ENCODE assay signal across 8 cellular contexts in the genomic region with DNA sequence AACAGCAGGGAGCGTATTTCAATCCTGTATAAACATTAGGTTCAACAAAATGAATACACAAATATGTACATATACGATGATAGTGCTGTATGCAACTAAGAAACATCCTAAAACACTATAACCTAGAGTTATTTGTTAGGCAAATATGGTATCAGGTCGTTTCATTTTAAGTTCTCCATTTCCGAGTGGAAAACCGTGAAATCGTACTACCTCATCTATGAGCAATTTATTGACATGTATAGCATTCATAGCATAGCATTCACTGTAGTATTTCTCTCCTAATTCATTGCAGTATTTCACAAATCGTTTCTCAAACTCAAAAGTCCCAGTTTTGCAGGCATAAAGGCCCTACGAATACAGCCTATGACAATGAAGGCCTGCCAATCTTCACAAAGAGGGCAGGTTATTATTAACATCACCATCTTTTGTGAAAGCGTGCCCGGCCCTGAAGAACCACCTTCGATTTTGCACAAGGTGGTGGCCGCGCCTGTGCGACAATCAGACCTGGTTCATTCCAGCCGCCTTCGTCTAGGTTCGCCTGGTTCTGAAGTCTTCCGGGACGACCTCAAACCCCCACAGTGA. TPM values are rescaled to one million over a fixed set of nuclear protein-coding genes. Genes with fewer than 3 reads are reported as not detected.
DNase-seq lines count a peak whose midpoint lies in the region; ATAC-seq and TF ChIP-seq lines count a peak whose summit lies in the region.

No MANE protein-coding gene starts in this region.

- peak overlapping the region; percentile 82 to 97 (median 90) for H3K4me3 ChIP-seq in fibroblast of lung (replicated peaks in 1 of 4; ENCODE audit: control extremely low read depth in 1 of 4, insufficient read depth in 1 of 4, low read depth in 3 of 4, low read length in 4 of 4)

- H3K4me2 ChIP-seq in fibroblast of lung (ENCODE audit: extremely low read depth, insufficient read depth, low read length): peak overlapping the region; percentile 94

- no peaks in the 10 kb centered on the region for H3K9me3 ChIP-seq in fibroblast of lung (ENCODE audit: control insufficient read depth, insufficient read depth, low read depth, low read length)

- peak overlapping the region; percentile 99 for H2AFZ ChIP-seq in fibroblast of lung (ENCODE audit: low read length)

- no peaks in the 10 kb centered on the region for H3K27me3 ChIP-seq in fibroblast of lung (ENCODE audit: control insufficient read depth, insufficient read depth, low read length)

- H3K9ac ChIP-seq in fibroblast of lung (ENCODE audit: insufficient read depth, low read length): peak overlapping the region; percentile 80

- peaks cover 6% of the 10 kb centered on the region for H3K4me1 ChIP-seq in fibroblast of lung (ENCODE audit: control insufficient read depth, extremely low read depth, insufficient read depth, low read length)

- peak; percentile 15 for ATAC-seq in HG03064 (IDR thresholded peaks at IDR 0.05; ENCODE audit: low read depth, unreplicated experiment)

- H3K27ac ChIP-seq in fibroblast of lung (ENCODE audit: insufficient read depth, low read length): peak overlapping the region; percentile 80

- peaks cover 4% of the 10 kb centered on the region for H3K36me3 ChIP-seq in fibroblast of lung (ENCODE audit: control insufficient read depth, insufficient read depth, low read length)

- peaks cover 42% of the 10 kb centered on the region for H3K79me2 ChIP-seq in fibroblast of lung (ENCODE audit: control insufficient read depth, insufficient read depth, low read length)

- DNase-seq in stimulated activated CD4-positive, alpha-beta T cell treated with anti-CD3 and anti-CD28 coated beads, Interleukin-15, amount 100 ng/mL, for 48 hours (ENCODE audit: low read depth in 2 of 2): peak; percentile 10 to 14
- DNase-seq in stimulated activated CD4-positive, alpha-beta T cell treated with anti-CD3 and anti-CD28 coated beads, Interleukin-1b, Interleukin-23, amount 100 ng/mL, for 48 hours: no peak
- DNase-seq in SW480 (ENCODE audit: low spot score) (peak; percentile 28), fibroblast of lung (ENCODE audit: low read depth in 2 of 2) (peak; percentile 7 to 9), pons (ENCODE audit: low spot score) (peak; percentile 5), NCI-H774 (lab: John Stamatoyannopoulos, UW) (no peak), UCSD-AML1 (lab: John Stamatoyannopoulos, UW; ENCODE audit: unreplicated experiment) (no peak)

- TF ChIP-seq CTCF in fibroblast of lung (conservative IDR thresholded peaks at IDR 0.05 in 1 of 2, IDR thresholded peaks at IDR 0.05 in 1 of 2; ENCODE audit: low read depth in 1 of 2, low read length in 2 of 2): no peak

- no peaks in the 10 kb centered on the region for H4K20me1 ChIP-seq in fibroblast of lung (ENCODE audit: control insufficient read depth, extremely low read depth, insufficient read depth, low read length)

RNA-seq across cellular contexts. Expression of gene ATAD1, which starts 0.6 kb away (rescaled TPM):
- total RNA-seq in fibroblast of lung: 32.1 and 34.7 TPM in 2 replicates
- 34.9 and 49.0 TPM in 2 replicates for polyA plus RNA-seq in fibroblast of lung
- 19.3 and 30.4 TPM in 2 replicates for polyA plus RNA-seq in fibroblast of lung (2012)
- 2.4 and 5.6 TPM in 2 replicates for polyA minus RNA-seq in fibroblast of lung (ENCODE audit: low replicate concordance)

RNA-seq across cellular contexts. Expression of gene KLLN, which starts 46.0 kb away (rescaled TPM):
- total RNA-seq in fibroblast of lung: 0.51 and 0.66 TPM in 2 replicates
- 0.49 and 0.54 TPM in 2 replicates for polyA plus RNA-seq in fibroblast of lung
- 0.51 and 0.65 TPM in 2 replicates for polyA plus RNA-seq in fibroblast of lung (2012)
- 2.0 and 3.0 TPM in 2 replicates for polyA minus RNA-seq in fibroblast of lung (ENCODE audit: low replicate concordance)

RNA-seq across cellular contexts. Expression of gene PTEN, which starts 46.0 kb away (rescaled TPM):
- 200 and 222 TPM in 2 replicates for total RNA-seq in fibroblast of lung
- 50.9 and 60.2 TPM in 2 replicates for polyA plus RNA-seq in fibroblast of lung
- polyA plus RNA-seq in fibroblast of lung (2012): 50.8 and 60.8 TPM in 2 replicates
- polyA minus RNA-seq in fibroblast of lung (ENCODE audit: low replicate concordance): 5.8 and 32.6 TPM in 2 replicates

Comparison
In these comparisons a context has a peak if more than half of its experiments do, and no peak if none do; other contexts are left out.
1. DNase-seq: peak in stimulated activated CD4-positive, alpha-beta T cell treated with anti-CD3 and anti-CD28 coated beads, Interleukin-15, amount 100 ng/mL, for 48 hours (2 of 2), SW480 (single experiment), fibroblast of lung (2 of 2) and pons (single experiment); none in stimulated activated CD4-positive, alpha-beta T cell treated with anti-CD3 and anti-CD28 coated beads, Interleukin-1b, Interleukin-23, amount 100 ng/mL, for 48 hours (single experiment), NCI-H774 (single experiment) and UCSD-AML1 (single experiment).